In the genomic region with DNA sequence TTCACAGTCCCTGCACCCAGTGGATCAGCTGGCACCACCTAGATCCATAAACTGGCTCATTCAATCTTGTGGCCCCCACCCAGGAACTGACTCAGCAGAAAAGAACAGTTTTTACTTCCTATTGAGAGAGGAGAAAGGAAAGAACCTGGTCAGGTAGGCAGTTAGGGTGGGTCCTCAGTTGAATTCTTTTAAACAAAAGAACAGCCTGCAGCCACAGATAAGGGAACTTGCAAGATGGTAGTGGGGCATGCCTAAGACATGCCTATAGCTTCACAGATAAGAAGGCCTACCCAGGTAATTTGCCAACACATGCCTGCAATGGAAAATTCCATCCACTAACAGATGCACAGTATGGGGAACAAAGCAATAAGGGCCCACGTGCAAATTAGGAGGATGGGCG, we compare ENCODE assay signal across 1 cellular context.
TF ChIP-seq lines count a peak whose summit lies in the region.

No MANE protein-coding gene starts in this region.

TF ChIP-seq in GM23338, 12 proteins besides CTCF, POLR2A, EP300 and RAD21 (continued from another document):
- TF ChIP-seq ZNF462 (CRISPR knock-in tag; IDR thresholded peaks at IDR 0.05) (no peak), POLR2AphosphoS5 (IDR thresholded peaks at IDR 0.05; ENCODE audit: low read depth) (no peak)
